Comparison of ENCODE assay signal across 8 cellular contexts in the genomic region with DNA sequence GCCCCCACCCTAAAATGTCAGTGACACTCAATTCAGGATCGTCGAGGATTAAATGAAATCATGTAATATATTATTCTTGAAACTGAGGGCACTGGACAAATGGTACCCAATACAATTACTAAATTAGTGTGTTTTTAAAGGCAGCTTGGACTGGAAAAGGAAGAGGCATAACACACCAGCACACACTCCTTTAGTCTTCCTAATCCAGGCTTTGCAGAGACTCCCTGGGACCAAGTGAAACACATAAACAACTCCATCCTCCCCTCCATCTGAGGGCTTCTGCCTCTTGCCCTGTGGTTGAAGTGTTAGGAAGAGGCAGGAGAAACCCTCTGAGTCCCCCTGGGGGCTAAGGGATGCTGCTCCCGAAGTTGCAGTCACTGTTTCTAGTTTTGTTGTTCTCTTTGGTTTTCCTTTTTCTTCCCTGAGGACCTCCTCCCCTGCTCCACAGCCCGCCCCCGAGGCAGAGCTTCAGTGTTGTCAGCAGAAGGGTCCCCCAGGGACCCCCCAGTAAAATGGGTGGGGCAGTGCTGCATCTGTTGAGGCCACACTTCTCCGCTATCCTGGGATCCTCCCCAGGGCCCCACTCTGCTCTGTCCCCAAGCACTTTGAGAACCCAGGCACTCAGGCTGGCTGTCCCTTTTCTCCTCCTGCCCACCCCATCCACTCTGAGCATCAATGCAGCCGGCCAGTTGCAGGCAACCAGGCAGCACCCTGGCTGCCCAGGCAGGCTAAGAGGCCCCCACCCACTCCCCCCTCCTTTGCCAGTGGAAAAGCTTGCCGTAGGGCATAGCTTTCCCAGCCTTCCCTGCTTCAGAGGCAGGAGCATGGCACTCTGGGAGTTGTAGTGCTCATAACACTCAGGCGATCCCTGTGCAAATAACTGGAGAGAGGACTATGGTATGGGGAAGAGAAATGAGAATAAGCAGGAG. TPM values are rescaled to one million over a fixed set of nuclear protein-coding genes. Genes with fewer than 3 reads are reported as not detected.
DNase-seq lines count a peak whose midpoint lies in the region; ATAC-seq and TF ChIP-seq lines count a peak whose summit lies in the region.

No MANE protein-coding gene starts in this region.

- peaks cover 0 to 41% (median 8%) of the 10 kb centered on the region in 6 donors for H3K36me3 ChIP-seq in spleen

- 51 to 56% (median 55%) methylated on average over 9 of the region's 9 CpGs for WGBS in spleen, 5 donors

- no peak overlapping the region for H3K27ac ChIP-seq in spleen

- intact Hi-C loops in spleen (cut with DNase I; ENCODE audit: low total_unique reads), result no loop called here

- no peak for TF ChIP-seq CTCF in spleen (IDR thresholded peaks at IDR 0.05 in 8 of 11, conservative IDR thresholded peaks at IDR 0.05 in 3 of 11)

- ATAC-seq in GM18511 (IDR thresholded peaks at IDR 0.05; ENCODE audit: unreplicated experiment), result no peak

- H3K4me3 ChIP-seq in skeletal muscle cell (ENCODE audit: low read depth, low read length) (peak overlapping the region; percentile 1), spleen (no peak overlapping the region)

- H3K9me3 ChIP-seq in spleen, result no peaks in the 10 kb centered on the region

- TF ChIP-seq POLR2A in spleen (IDR thresholded peaks at IDR 0.05), result no peak

- peak; percentile 50 for DNase-seq in COLO668 (lab: John Stamatoyannopoulos, UW; ENCODE audit: unreplicated experiment)
- peak; percentile 5 for DNase-seq in NCI-H1048 (lab: John Stamatoyannopoulos, UW)
- DNase-seq in anterior cingulate cortex (lab: John Stamatoyannopoulos, UW), result peak in 52 of 58 donors; percentile 9 to 77 (median 47)
- peak; percentile 84 for DNase-seq in hepatic stellate cell (ENCODE audit: low spot score)
- DNase-seq in skeletal muscle cell (ENCODE audit: low read depth), result no peak
- DNase-seq in stimulated activated CD4-positive, alpha-beta T cell treated with anti-CD3 and anti-CD28 coated beads, Interleukin-4, amount 100 ng/mL, for 4 hours, result no peak
- DNase-seq in spleen, result no peak

- H3K27me3 ChIP-seq in spleen (replicated peaks in 1 of 7), result no peaks in the 10 kb centered on the region

- peaks cover 5 to 32% (median 9%) of the 10 kb centered on the region in 6 donors for H3K4me1 ChIP-seq in spleen

RNA-seq across cellular contexts. Expression of gene TMEM63B, which starts 5.9 kb away (rescaled TPM):
- total RNA-seq in spleen, result 10 to 100 TPM; 12.3 to 24.8 (median 19.4) TPM
- polyA plus RNA-seq in spleen, result 1 to 10 TPM; 2.8 to 8.5 (median 3.5) TPM

RNA-seq across cellular contexts. Expression of gene MRPL14, which starts 6.0 kb away (rescaled TPM):
- total RNA-seq in spleen, result 10 to 100 TPM; 20.2 to 31.7 (median 23.8) TPM
- 10 to 100 TPM; 34.8 to 55.3 (median 41.4) TPM for polyA plus RNA-seq in spleen

RNA-seq across cellular contexts. Expression of gene CAPN11, which starts 25.4 kb away (rescaled TPM):
- total RNA-seq in spleen, result under 1 TPM in 4 of 7 donors, not detected in 3; 0.13 to 0.26 (median 0.20) TPM
- under 1 TPM; 0.12 to 0.19 (median 0.17) TPM for polyA plus RNA-seq in spleen

Comparison
In these comparisons a context has a peak if more than half of its experiments do, and no peak if none do; other contexts are left out.
1. DNase-seq: peak in COLO668 (single experiment), NCI-H1048 (single experiment), anterior cingulate cortex (52 of 58) and hepatic stellate cell (single experiment); none in skeletal muscle cell (single experiment), stimulated activated CD4-positive, alpha-beta T cell treated with anti-CD3 and anti-CD28 coated beads, Interleukin-4, amount 100 ng/mL, for 4 hours (0 of 2) and spleen (single experiment).